In genomic region chr4:184474261-184475095, GRCh38 we compare ENCODE assay signal across 1 cellular context.
A peak's percentile ranks its signal among the peaks of the same experiment; 100 is the strongest.
TF ChIP-seq lines count a peak whose summit lies in the region.

Gene IRF2 (minus strand): TSS chr4:184474550. CDS start chr4:184429064, 45,486 bp downstream.

TF ChIP-seq in HEK293, 187 proteins besides CTCF, POLR2A, EP300 and RAD21 (continued from another document and continues in another):
- TF ChIP-seq TSHZ1 (tag by site-specific recombination; IDR thresholded peaks at IDR 0.05; ENCODE audit: borderline replicate concordance) (no peak), ZNF202 (tag by site-specific recombination; IDR thresholded peaks at IDR 0.05; ENCODE audit: borderline replicate concordance) (no peak), ZNF621 (tag by site-specific recombination; IDR thresholded peaks at IDR 0.05) (no peak), ZNF223 (tag by site-specific recombination; IDR thresholded peaks at IDR 0.05) (no peak), ZNF501 (tag by site-specific recombination; IDR thresholded peaks at IDR 0.05) (peak; percentile 51), ZBTB26 (tag by site-specific recombination; optimal IDR thresholded peaks at IDR 0.05) (peak; percentile 93), ZNF580 (tag by site-specific recombination; IDR thresholded peaks at IDR 0.05) (no peak), ZBTB11 (tag by site-specific recombination; conservative IDR thresholded peaks at IDR 0.05; ENCODE audit: low read depth) (0 out of 2 replicates have a peak, but pooled peaks have one; percentile 24), ZNF701 (tag by site-specific recombination; IDR thresholded peaks at IDR 0.05) (no peak), ZNF174 (tag by site-specific recombination; IDR thresholded peaks at IDR 0.05) (no peak), ZNF391 (tag by site-specific recombination; IDR thresholded peaks at IDR 0.05; ENCODE audit: borderline replicate concordance, low read depth) (no peak), ZNF37A (tag by site-specific recombination; IDR thresholded peaks at IDR 0.05) (no peak), ZNF366 (tag by site-specific recombination; conservative IDR thresholded peaks at IDR 0.05) (peak; percentile 82), ZNF837 (tag by site-specific recombination; IDR thresholded peaks at IDR 0.05) (no peak), ZNF830 (tag by site-specific recombination; IDR thresholded peaks at IDR 0.05; ENCODE audit: low read depth) (no peak), ZNF510 (tag by site-specific recombination; IDR thresholded peaks at IDR 0.05; ENCODE audit: insufficient replicate concordance) (no peak), ZNF629 (tag by site-specific recombination; IDR thresholded peaks at IDR 0.05) (peak; percentile 34; the same call in 1 of the 2 replicates), ZNF335 (tag by site-specific recombination; conservative IDR thresholded peaks at IDR 0.05) (0 out of 2 replicates have a peak, but pooled peaks have one; percentile 17), GLI2 (tag by site-specific recombination; IDR thresholded peaks at IDR 0.05; ENCODE audit: borderline replicate concordance, low read depth) (no peak), ZNF19 (tag by site-specific recombination; IDR thresholded peaks at IDR 0.05; ENCODE audit: low read depth) (no peak), ZBTB8A (tag by site-specific recombination; IDR thresholded peaks at IDR 0.05) (peak; percentile 71), ZNF433 (tag by site-specific recombination; IDR thresholded peaks at IDR 0.05; ENCODE audit: low read depth) (no peak), ZNF18 (tag by site-specific recombination; IDR thresholded peaks at IDR 0.05) (no peak), GLIS2 (tag by site-specific recombination; IDR thresholded peaks at IDR 0.05) (peak; percentile 93), ZNF654 (tag by site-specific recombination; IDR thresholded peaks at IDR 0.05; ENCODE audit: low read depth) (no peak), ZNF518A (tag by site-specific recombination; conservative IDR thresholded peaks at IDR 0.05; ENCODE audit: low read depth) (no peak), ZNF112 (tag by site-specific recombination; IDR thresholded peaks at IDR 0.05) (no peak), ZNF121 (tag by site-specific recombination; IDR thresholded peaks at IDR 0.05) (no peak), GLIS1 (tag by site-specific recombination; IDR thresholded peaks at IDR 0.05) (peak; percentile 64), ZNF558 (tag by site-specific recombination; IDR thresholded peaks at IDR 0.05) (no peak), KLF1 (tag by site-specific recombination; IDR thresholded peaks at IDR 0.05) (0 out of 2 replicates have a peak, but pooled peaks have one; percentile 28), ZNF747 (tag by site-specific recombination; IDR thresholded peaks at IDR 0.05) (no peak), ZNF10 (tag by site-specific recombination; IDR thresholded peaks at IDR 0.05) (no peak), ZNF658 (tag by site-specific recombination; IDR thresholded peaks at IDR 0.05) (no peak), ZNF560 (tag by site-specific recombination; IDR thresholded peaks at IDR 0.05; ENCODE audit: borderline replicate concordance) (no peak), SALL2 (tag by site-specific recombination; IDR thresholded peaks at IDR 0.05; ENCODE audit: borderline replicate concordance) (no peak), ZBTB17 (tag by site-specific recombination; IDR thresholded peaks at IDR 0.05) (0 out of 2 replicates have a peak, but pooled peaks have one; percentile 42), ZNF280D (tag by site-specific recombination; IDR thresholded peaks at IDR 0.05) (no peak), ZNF677 (tag by site-specific recombination; IDR thresholded peaks at IDR 0.05) (0 out of 2 replicates have a peak, but pooled peaks have one; percentile 7), ZNF302 (tag by site-specific recombination; IDR thresholded peaks at IDR 0.05; ENCODE audit: low read depth) (no peak), ZSCAN18 (tag by site-specific recombination; IDR thresholded peaks at IDR 0.05) (no peak), ZNF561 (tag by site-specific recombination; IDR thresholded peaks at IDR 0.05; ENCODE audit: borderline replicate concordance) (0 out of 2 replicates have a peak, but pooled peaks have one; percentile 42), GFI1B (tag by site-specific recombination; IDR thresholded peaks at IDR 0.05) (no peak)
